Comparison of ENCODE assay signal across 1 cellular context in genomic region chr2:72883356-72883962, GRCh38.
TF ChIP-seq lines count a peak whose summit lies in the region.

No MANE protein-coding gene starts in this region.

TF ChIP-seq in HepG2, 621 proteins besides CTCF, POLR2A, EP300 and RAD21 (continued from another document and continues in another):
- peak; percentile 73; the same call in 1 of the 2 replicates for TF ChIP-seq FOXK1 (CRISPR knock-in tag; IDR thresholded peaks at IDR 0.05; ENCODE audit: borderline replicate concordance, low read depth)
- TF ChIP-seq TBP (CRISPR knock-in tag; IDR thresholded peaks at IDR 0.05) = no peak
- no peak for TF ChIP-seq CREM (IDR thresholded peaks at IDR 0.05)
- TF ChIP-seq CREM (CRISPR knock-in tag; IDR thresholded peaks at IDR 0.05) = no peak
- TF ChIP-seq PPARG (CRISPR knock-in tag; conservative IDR thresholded peaks at IDR 0.05) = 0 out of 2 replicates have a peak, but pooled peaks have one; percentile 52
- TF ChIP-seq, protein P1, sequence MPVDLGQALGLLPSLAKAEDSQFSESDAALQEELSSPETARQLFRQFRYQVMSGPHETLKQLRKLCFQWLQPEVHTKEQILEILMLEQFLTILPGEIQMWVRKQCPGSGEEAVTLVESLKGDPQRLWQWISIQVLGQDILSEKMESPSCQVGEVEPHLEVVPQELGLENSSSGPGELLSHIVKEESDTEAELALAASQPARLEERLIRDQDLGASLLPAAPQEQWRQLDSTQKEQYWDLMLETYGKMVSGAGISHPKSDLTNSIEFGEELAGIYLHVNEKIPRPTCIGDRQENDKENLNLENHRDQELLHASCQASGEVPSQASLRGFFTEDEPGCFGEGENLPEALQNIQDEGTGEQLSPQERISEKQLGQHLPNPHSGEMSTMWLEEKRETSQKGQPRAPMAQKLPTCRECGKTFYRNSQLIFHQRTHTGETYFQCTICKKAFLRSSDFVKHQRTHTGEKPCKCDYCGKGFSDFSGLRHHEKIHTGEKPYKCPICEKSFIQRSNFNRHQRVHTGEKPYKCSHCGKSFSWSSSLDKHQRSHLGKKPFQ (CRISPR knock-in tag; IDR thresholded peaks at IDR 0.05; ENCODE audit: insufficient replicate concordance) = no peak
- TF ChIP-seq GPN1 (CRISPR knock-in tag; IDR thresholded peaks at IDR 0.05; ENCODE audit: borderline replicate concordance) = no peak
- no peak for TF ChIP-seq ZUFSP (CRISPR knock-in tag; IDR thresholded peaks at IDR 0.05; ENCODE audit: borderline replicate concordance)
- peak; percentile 59 for TF ChIP-seq RARA (CRISPR knock-in tag; IDR thresholded peaks at IDR 0.05)
- TF ChIP-seq ZNF253 (CRISPR knock-in tag; IDR thresholded peaks at IDR 0.05; ENCODE audit: borderline replicate concordance) = no peak
- no peak for TF ChIP-seq ZFYVE20 (CRISPR knock-in tag; IDR thresholded peaks at IDR 0.05; ENCODE audit: borderline replicate concordance, low read depth)
- TF ChIP-seq ZNF580 (CRISPR knock-in tag; IDR thresholded peaks at IDR 0.05; ENCODE audit: borderline replicate concordance, low read depth) = peak; percentile 75; the same call in 1 of the 2 replicates
- TF ChIP-seq MEF2D (CRISPR knock-in tag; IDR thresholded peaks at IDR 0.05) = no peak
- peak; percentile 76 for TF ChIP-seq ZNF331 (CRISPR knock-in tag; IDR thresholded peaks at IDR 0.05)
- no peak for TF ChIP-seq SIN3B (IDR thresholded peaks at IDR 0.05; ENCODE audit: low read length)
- TF ChIP-seq, protein P2, sequence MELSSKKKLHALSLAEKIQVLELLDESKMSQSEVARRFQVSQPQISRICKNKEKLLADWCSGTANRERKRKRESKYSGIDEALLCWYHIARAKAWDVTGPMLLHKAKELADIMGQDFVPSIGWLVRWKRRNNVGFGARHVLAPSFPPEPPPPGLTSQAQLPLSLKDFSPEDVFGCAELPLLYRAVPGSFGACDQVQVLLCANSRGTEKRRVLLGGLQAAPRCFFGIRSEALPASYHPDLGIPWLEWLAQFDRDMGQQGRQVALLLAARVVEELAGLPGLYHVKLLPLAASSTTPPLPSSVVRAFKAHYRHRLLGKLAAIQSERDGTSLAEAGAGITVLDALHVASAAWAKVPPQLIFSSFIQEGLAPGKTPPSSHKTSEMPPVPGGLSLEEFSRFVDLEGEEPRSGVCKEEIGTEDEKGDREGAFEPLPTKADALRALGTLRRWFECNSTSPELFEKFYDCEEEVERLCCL (CRISPR knock-in tag; IDR thresholded peaks at IDR 0.05; ENCODE audit: borderline replicate concordance) = no peak
- no peak for TF ChIP-seq AGO1 (IDR thresholded peaks at IDR 0.05; ENCODE audit: low read depth, low read length, poor library complexity, severe bottlenecking)
- no peak for TF ChIP-seq HMGA1 (CRISPR knock-in tag; conservative IDR thresholded peaks at IDR 0.05)
- TF ChIP-seq ZNF274 (CRISPR knock-in tag; IDR thresholded peaks at IDR 0.05) = no peak
- TF ChIP-seq HOMEZ (CRISPR knock-in tag; IDR thresholded peaks at IDR 0.05; ENCODE audit: low read depth) = no peak
- no peak for TF ChIP-seq CREB1 (IDR thresholded peaks at IDR 0.05)
- no peak for TF ChIP-seq CREB1 (CRISPR knock-in tag; IDR thresholded peaks at IDR 0.05)
- no peak for TF ChIP-seq PAX8 (CRISPR knock-in tag; IDR thresholded peaks at IDR 0.05; ENCODE audit: borderline replicate concordance)
- TF ChIP-seq TFE3 (CRISPR knock-in tag; IDR thresholded peaks at IDR 0.05) = peak; percentile 57; the same call in 1 of the 2 replicates
- TF ChIP-seq, protein P3, sequence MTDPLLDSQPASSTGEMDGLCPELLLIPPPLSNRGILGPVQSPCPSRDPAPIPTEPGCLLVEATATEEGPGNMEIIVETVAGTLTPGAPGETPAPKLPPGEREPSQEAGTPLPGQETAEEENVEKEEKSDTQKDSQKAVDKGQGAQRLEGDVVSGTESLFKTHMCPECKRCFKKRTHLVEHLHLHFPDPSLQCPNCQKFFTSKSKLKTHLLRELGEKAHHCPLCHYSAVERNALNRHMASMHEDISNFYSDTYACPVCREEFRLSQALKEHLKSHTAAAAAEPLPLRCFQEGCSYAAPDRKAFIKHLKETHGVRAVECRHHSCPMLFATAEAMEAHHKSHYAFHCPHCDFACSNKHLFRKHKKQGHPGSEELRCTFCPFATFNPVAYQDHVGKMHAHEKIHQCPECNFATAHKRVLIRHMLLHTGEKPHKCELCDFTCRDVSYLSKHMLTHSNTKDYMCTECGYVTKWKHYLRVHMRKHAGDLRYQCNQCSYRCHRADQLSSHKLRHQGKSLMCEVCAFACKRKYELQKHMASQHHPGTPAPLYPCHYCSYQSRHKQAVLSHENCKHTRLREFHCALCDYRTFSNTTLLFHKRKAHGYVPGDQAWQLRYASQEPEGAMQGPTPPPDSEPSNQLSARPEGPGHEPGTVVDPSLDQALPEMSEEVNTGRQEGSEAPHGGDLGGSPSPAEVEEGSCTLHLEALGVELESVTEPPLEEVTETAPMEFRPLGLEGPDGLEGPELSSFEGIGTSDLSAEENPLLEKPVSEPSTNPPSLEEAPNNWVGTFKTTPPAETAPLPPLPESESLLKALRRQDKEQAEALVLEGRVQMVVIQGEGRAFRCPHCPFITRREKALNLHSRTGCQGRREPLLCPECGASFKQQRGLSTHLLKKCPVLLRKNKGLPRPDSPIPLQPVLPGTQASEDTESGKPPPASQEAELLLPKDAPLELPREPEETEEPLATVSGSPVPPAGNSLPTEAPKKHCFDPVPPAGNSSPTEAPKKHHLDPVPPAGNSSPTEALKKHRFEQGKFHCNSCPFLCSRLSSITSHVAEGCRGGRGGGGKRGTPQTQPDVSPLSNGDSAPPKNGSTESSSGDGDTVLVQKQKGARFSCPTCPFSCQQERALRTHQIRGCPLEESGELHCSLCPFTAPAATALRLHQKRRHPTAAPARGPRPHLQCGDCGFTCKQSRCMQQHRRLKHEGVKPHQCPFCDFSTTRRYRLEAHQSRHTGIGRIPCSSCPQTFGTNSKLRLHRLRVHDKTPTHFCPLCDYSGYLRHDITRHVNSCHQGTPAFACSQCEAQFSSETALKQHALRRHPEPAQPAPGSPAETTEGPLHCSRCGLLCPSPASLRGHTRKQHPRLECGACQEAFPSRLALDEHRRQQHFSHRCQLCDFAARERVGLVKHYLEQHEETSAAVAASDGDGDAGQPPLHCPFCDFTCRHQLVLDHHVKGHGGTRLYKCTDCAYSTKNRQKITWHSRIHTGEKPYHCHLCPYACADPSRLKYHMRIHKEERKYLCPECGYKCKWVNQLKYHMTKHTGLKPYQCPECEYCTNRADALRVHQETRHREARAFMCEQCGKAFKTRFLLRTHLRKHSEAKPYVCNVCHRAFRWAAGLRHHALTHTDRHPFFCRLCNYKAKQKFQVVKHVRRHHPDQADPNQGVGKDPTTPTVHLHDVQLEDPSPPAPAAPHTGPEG (CRISPR knock-in tag; IDR thresholded peaks at IDR 0.05) = peak; percentile 77; the same call in 1 of the 2 replicates
- TF ChIP-seq TBL1XR1 (IDR thresholded peaks at IDR 0.05; ENCODE audit: borderline replicate concordance, low read length, partially characterized antibody) = no peak
- TF ChIP-seq, protein P4, sequence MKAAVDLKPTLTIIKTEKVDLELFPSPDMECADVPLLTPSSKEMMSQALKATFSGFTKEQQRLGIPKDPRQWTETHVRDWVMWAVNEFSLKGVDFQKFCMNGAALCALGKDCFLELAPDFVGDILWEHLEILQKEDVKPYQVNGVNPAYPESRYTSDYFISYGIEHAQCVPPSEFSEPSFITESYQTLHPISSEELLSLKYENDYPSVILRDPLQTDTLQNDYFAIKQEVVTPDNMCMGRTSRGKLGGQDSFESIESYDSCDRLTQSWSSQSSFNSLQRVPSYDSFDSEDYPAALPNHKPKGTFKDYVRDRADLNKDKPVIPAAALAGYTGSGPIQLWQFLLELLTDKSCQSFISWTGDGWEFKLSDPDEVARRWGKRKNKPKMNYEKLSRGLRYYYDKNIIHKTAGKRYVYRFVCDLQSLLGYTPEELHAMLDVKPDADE (CRISPR knock-in tag; IDR thresholded peaks at IDR 0.05) = no peak
- no peak for TF ChIP-seq ZNF431 (CRISPR knock-in tag; IDR thresholded peaks at IDR 0.05; ENCODE audit: borderline replicate concordance, low read depth)
- peak; percentile 56; the same call in 1 of the 2 replicates for TF ChIP-seq MAF1 (CRISPR knock-in tag; IDR thresholded peaks at IDR 0.05; ENCODE audit: borderline replicate concordance)
- no peak for TF ChIP-seq LCORL (IDR thresholded peaks at IDR 0.05)
- TF ChIP-seq LCORL (CRISPR knock-in tag; IDR thresholded peaks at IDR 0.05) = 0 out of 2 replicates have a peak, but pooled peaks have one; percentile 24
- TF ChIP-seq, protein P5, sequence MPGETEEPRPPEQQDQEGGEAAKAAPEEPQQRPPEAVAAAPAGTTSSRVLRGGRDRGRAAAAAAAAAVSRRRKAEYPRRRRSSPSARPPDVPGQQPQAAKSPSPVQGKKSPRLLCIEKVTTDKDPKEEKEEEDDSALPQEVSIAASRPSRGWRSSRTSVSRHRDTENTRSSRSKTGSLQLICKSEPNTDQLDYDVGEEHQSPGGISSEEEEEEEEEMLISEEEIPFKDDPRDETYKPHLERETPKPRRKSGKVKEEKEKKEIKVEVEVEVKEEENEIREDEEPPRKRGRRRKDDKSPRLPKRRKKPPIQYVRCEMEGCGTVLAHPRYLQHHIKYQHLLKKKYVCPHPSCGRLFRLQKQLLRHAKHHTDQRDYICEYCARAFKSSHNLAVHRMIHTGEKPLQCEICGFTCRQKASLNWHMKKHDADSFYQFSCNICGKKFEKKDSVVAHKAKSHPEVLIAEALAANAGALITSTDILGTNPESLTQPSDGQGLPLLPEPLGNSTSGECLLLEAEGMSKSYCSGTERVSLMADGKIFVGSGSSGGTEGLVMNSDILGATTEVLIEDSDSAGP (CRISPR knock-in tag; IDR thresholded peaks at IDR 0.05; ENCODE audit: borderline replicate concordance) = no peak
- TF ChIP-seq ZNF616 (CRISPR knock-in tag; IDR thresholded peaks at IDR 0.05; ENCODE audit: low read depth) = no peak
- peak; percentile 78; the same call in 1 of the 2 replicates for TF ChIP-seq ZNF264 (CRISPR knock-in tag; IDR thresholded peaks at IDR 0.05)
- no peak for TF ChIP-seq SYNCRIP (IDR thresholded peaks at IDR 0.05; ENCODE audit: insufficient read depth, low read depth, low read length)
- TF ChIP-seq XRCC5 (optimal IDR thresholded peaks at IDR 0.05; ENCODE audit: low read length) = no peak
- TF ChIP-seq TCF7 (IDR thresholded peaks at IDR 0.05; ENCODE audit: low read depth) = no peak
- peak; percentile 94 for TF ChIP-seq ZNF792 (CRISPR knock-in tag; IDR thresholded peaks at IDR 0.05)
- TF ChIP-seq REPIN1 (CRISPR knock-in tag; IDR thresholded peaks at IDR 0.05; ENCODE audit: borderline replicate concordance, low read depth) = no peak
- TF ChIP-seq SALL2 (CRISPR knock-in tag; IDR thresholded peaks at IDR 0.05) = 0 out of 2 replicates have a peak, but pooled peaks have one; percentile 35
- TF ChIP-seq PHB2 (IDR thresholded peaks at IDR 0.05; ENCODE audit: partially characterized antibody) = no peak
- no peak for TF ChIP-seq ZNF891 (CRISPR knock-in tag; IDR thresholded peaks at IDR 0.05)
- no peak for TF ChIP-seq SMAD1 (CRISPR knock-in tag; IDR thresholded peaks at IDR 0.05; ENCODE audit: borderline replicate concordance, low read depth)
- TF ChIP-seq ATAD3A (CRISPR knock-in tag; IDR thresholded peaks at IDR 0.05) = no peak
- peak; percentile 82 for TF ChIP-seq HES4 (CRISPR knock-in tag; IDR thresholded peaks at IDR 0.05; ENCODE audit: borderline replicate concordance)
- TF ChIP-seq, protein P6, sequence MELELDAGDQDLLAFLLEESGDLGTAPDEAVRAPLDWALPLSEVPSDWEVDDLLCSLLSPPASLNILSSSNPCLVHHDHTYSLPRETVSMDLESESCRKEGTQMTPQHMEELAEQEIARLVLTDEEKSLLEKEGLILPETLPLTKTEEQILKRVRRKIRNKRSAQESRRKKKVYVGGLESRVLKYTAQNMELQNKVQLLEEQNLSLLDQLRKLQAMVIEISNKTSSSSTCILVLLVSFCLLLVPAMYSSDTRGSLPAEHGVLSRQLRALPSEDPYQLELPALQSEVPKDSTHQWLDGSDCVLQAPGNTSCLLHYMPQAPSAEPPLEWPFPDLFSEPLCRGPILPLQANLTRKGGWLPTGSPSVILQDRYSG (CRISPR knock-in tag; IDR thresholded peaks at IDR 0.05) = peak; percentile 65; the same call in 1 of the 2 replicates
- no peak for TF ChIP-seq ZNF224 (CRISPR knock-in tag; IDR thresholded peaks at IDR 0.05)
- TF ChIP-seq HOXD1 (CRISPR knock-in tag; IDR thresholded peaks at IDR 0.05) = no peak
- no peak for TF ChIP-seq DRAP1 (CRISPR knock-in tag; IDR thresholded peaks at IDR 0.05)
